5 cellular contexts compared by ENCODE assay signal in genomic region chr12:22038734-22039133, GRCh38.
"Had no signal": no experiment of that assay in that cellular context is flagged by ENCODE, and none has a peak within 500 bp of the region (broad histone marks: within the 10 kb centered on the region; RNA-seq: fewer than 3 reads in every experiment).

No MANE protein-coding gene starts in this region.

- H2AFZ ChIP-seq: GM23338 had no signal

- ATAC-seq: GM23338 had no signal

- DNase-seq: H9, HCEC 1CT, KBM-7 had no signal

- H3K9ac ChIP-seq: KMS-11 had no signal

- H3K4me3 ChIP-seq: GM23338 had no signal

- H3K4me2 ChIP-seq: GM23338, KMS-11 had no signal

- H3K27ac ChIP-seq: KMS-11 had no signal
